ENCODE assay signal across 12 cellular contexts in genomic region chr4:29423836-29424721, GRCh38.
DNase-seq lines count a peak whose midpoint lies in the region; ATAC-seq, FAIRE-seq and TF ChIP-seq lines count a peak whose summit lies in the region.
"Had no signal": no experiment of that assay in that cellular context is flagged by ENCODE, and none has a peak within 500 bp of the region (broad histone marks: within the 10 kb centered on the region; RNA-seq: fewer than 3 reads in every experiment).

No MANE protein-coding gene starts in this region.

- no peaks in the 10 kb centered on the region for H3K27me3 ChIP-seq in MG63
- H3K27me3 ChIP-seq in bronchial epithelial cell (ENCODE audit: control insufficient read depth, insufficient read depth, low read length) = no peaks in the 10 kb centered on the region
- H3K27me3 ChIP-seq: left lung had no signal

- H3K9me3 ChIP-seq in MG63 (no peaks in the 10 kb centered on the region), mesodermal cell (ENCODE audit: control insufficient read depth, low read length) (no peaks in the 10 kb centered on the region)
- H3K9me3 ChIP-seq: left lung, prostate gland had no signal

- peak overlapping the region; percentile 75 for H3K27ac ChIP-seq in mesodermal cell (ENCODE audit: low read depth, low read length, severe bottlenecking)
- H3K27ac ChIP-seq: left lung, prostate gland had no signal

- FAIRE-seq in bronchial epithelial cell (lab: Jason Lieb, UNC) = no peak

- no peaks in the 10 kb centered on the region for H3K4me1 ChIP-seq in mesodermal cell (ENCODE audit: control insufficient read depth, insufficient read depth, low read length, poor library complexity, severe bottlenecking)
- H3K4me1 ChIP-seq: left lung, prostate gland had no signal

- no peak for ATAC-seq in GM21381 (IDR thresholded peaks at IDR 0.05; ENCODE audit: unreplicated experiment)
- ATAC-seq: left lung had no signal

- TF ChIP-seq CTCF in bronchial epithelial cell (IDR thresholded peaks at IDR 0.05; ENCODE audit: insufficient read depth, low read length, severe bottlenecking) = no peak

- H3K4me3 ChIP-seq in MG63 = no peak overlapping the region
- H3K4me3 ChIP-seq in bronchial epithelial cell (ENCODE audit: low read depth, low read length) = no peak overlapping the region
- no peak overlapping the region for H3K4me3 ChIP-seq in mesodermal cell (ENCODE audit: extremely low read depth, insufficient read depth, low read length, poor library complexity, severe bottlenecking)
- H3K4me3 ChIP-seq: left lung, prostate gland had no signal

- peak; percentile 23 for DNase-seq in AG20443 (ENCODE audit: low spot score)
- DNase-seq in MG63 = peak; percentile 58
- peak; percentile 62 for DNase-seq in bronchial epithelial cell (ENCODE audit: low read depth)
- no peak for DNase-seq in stimulated activated CD8-positive, alpha-beta memory T cell treated with anti-CD3 and anti-CD28 coated beads, Interleukin-4, amount 100 ng/mL, for 48 hours
- no peak for DNase-seq in NOMO-1 treated with DMSO at 0.1 percent for 48 hours (lab: John Stamatoyannopoulos, UW; ENCODE audit: unreplicated experiment)
- no peak for DNase-seq in OCI-M1 (lab: John Stamatoyannopoulos, UW)
- DNase-seq: activated CD4-positive, alpha-beta T cell treated with anti-CD3 and anti-CD28 coated beads, Interleukin-2, amount 10 ng/mL, durations not matched to agents 7 days and 5 days; left lung; NCI-H1436 treated with DMSO at 0.1 percent for 48 hours had no signal

- 85% methylated on average over 3 of the region's 7 CpGs; no CpG with 5 or more reads in 1 of the 2 experiments for WGBS in mesodermal cell (ENCODE audit: insufficient coverage in 2 of 2), 2 experiments

- H3K36me3 ChIP-seq in MG63 (no peaks in the 10 kb centered on the region), bronchial epithelial cell (ENCODE audit: control insufficient read depth, insufficient read depth, low read length) (no peaks in the 10 kb centered on the region), mesodermal cell (ENCODE audit: control insufficient read depth, insufficient read depth, low read length) (no peaks in the 10 kb centered on the region)
- H3K36me3 ChIP-seq: left lung, prostate gland had no signal

Comparison
In these comparisons a context has a peak if more than half of its experiments do, and no peak if none do; other contexts are left out.
1. DNase-seq: peak in AG20443 (single experiment), MG63 (single experiment) and bronchial epithelial cell (single experiment); none in stimulated activated CD8-positive, alpha-beta memory T cell treated with anti-CD3 and anti-CD28 coated beads, Interleukin-4, amount 100 ng/mL, for 48 hours (single experiment), NOMO-1 treated with DMSO at 0.1 percent for 48 hours (single experiment) and OCI-M1 (single experiment).